ENCODE assay signal across 23 cellular contexts in genomic region chr17:76487451-76488192, GRCh38. TPM values are rescaled to one million over a fixed set of nuclear protein-coding genes. Genes with fewer than 3 reads are reported as not detected.
DNase-seq lines count a peak whose midpoint lies in the region; ATAC-seq, FAIRE-seq and TF ChIP-seq lines count a peak whose summit lies in the region.
"Had no signal": no experiment of that assay in that cellular context is flagged by ENCODE, and none has a peak within 500 bp of the region (broad histone marks: within the 10 kb centered on the region; RNA-seq: fewer than 3 reads in every experiment).

No MANE protein-coding gene starts in this region.

- no peak for TF ChIP-seq EP300 in A549 (IDR thresholded peaks at IDR 0.05)

- H2AK5ac ChIP-seq in mesenchymal stem cell (ENCODE audit: low read length, severe bottlenecking): no peak overlapping the region

- CTCF ChIA-PET in A549 (lab: Yijun Ruan, JAX) (interaction anchor here (0.8 to 64.5 kb wide), 8 partner anchors 10 to 136 kb away, joined by 3 to 1994 read pairs (median 4); partner anchors contain the start of genes AANAT and UBE2O), GM10248 (lab: Yijun Ruan, JAX) (interaction anchor here (1.1 to 22.6 kb wide), 4 partner anchors 10 to 90 kb away, joined by 3 to 496 read pairs (median 4); partner anchors contain the start of genes AANAT and UBE2O)
- CTCF ChIA-PET in activated naive CD4-positive, alpha-beta T cell treated with anti-CD3 and anti-CD28 coated beads for 36 hours (lab: Charles Lee): no interaction called here

- H3K79me1 ChIP-seq in mesenchymal stem cell (replicated peaks; ENCODE audit: low read length, poor library complexity, severe bottlenecking): peaks cover 31% of the 10 kb centered on the region

- peaks cover 15% of the 10 kb centered on the region for H3K4me1 Mint-ChIP-seq in T-helper 17 cell
- H3K4me1 Mint-ChIP-seq in activated naive CD4-positive, alpha-beta T cell treated with anti-CD3 and anti-CD28 coated beads for 36 hours (ENCODE audit: low read depth): peaks cover 11% of the 10 kb centered on the region

- H3K9ac ChIP-seq in BLaER1 treated with 17β-estradiol and CSF1 and Interleukin-3, amounts not matched to agents 10 nM and 100 nM: peak overlapping the region in 1 of 11 experiments; percentile 57; a peak in 1 of 22 replicates
- no peak overlapping the region for H3K9ac ChIP-seq in mesenchymal stem cell (ENCODE audit: low read length)
- H3K9ac ChIP-seq: BLaER1 had no signal

- H2BK120ac ChIP-seq in mesenchymal stem cell (ENCODE audit: low read depth, low read length): no peak overlapping the region

- intact Hi-C loops in activated naive CD4-positive, alpha-beta T cell treated with anti-CD3 and anti-CD28 coated beads for 36 hours (cut with micrococcal nuclease): no loop called here

- H2BK12ac ChIP-seq in mesenchymal stem cell (ENCODE audit: low read length in 2 of 2): peak overlapping the region in 1 of 2 experiments; percentile 19

- no peak overlapping the region for H3K4me3 Mint-ChIP-seq in T-helper 17 cell
- H3K4me3 Mint-ChIP-seq in activated naive CD4-positive, alpha-beta T cell treated with anti-CD3 and anti-CD28 coated beads for 36 hours: no peak overlapping the region
- H3K4me3 Mint-ChIP-seq: CD8-positive, alpha-beta T cell had no signal

- H2BK15ac ChIP-seq in mesenchymal stem cell (ENCODE audit: low read depth, poor library complexity, severe bottlenecking): no peak overlapping the region

- H3K36me3 ChIP-seq in BLaER1 treated with 17β-estradiol and CSF1 and Interleukin-3, amounts not matched to agents 10 nM and 100 nM: peaks cover 0 to 43% (median 23%) of the 10 kb centered on the region in 11 experiments; a peak in 19 of 22 replicates
- peaks cover 0 to 32% of the 10 kb centered on the region in 2 experiments for H3K36me3 ChIP-seq in mesenchymal stem cell (ENCODE audit: control insufficient read depth in 1 of 2, insufficient read depth in 2 of 2, low read depth in 1 of 2, low read length in 2 of 2)
- H3K36me3 ChIP-seq: Peyer's patch, SJCRH30 had no signal

- no peak for TF ChIP-seq RAD21 in A549 (conservative IDR thresholded peaks at IDR 0.05 in 1 of 2, IDR thresholded peaks at IDR 0.05 in 1 of 2)

- H3K4ac ChIP-seq in mesenchymal stem cell (ENCODE audit: low read depth in 1 of 2, low read length in 2 of 2): no peak overlapping the region

- DNase-seq in A549 (ENCODE audit: low read depth in 1 of 2, low spot score in 1 of 2): no peak
- no peak for DNase-seq in T-helper 17 cell
- DNase-seq in mesenchymal stem cell: no peak
- DNase-seq in stimulated activated CD8-positive, alpha-beta memory T cell treated with anti-CD3 and anti-CD28 coated beads, Interleukin-4, amount 100 ng/mL, for 48 hours: no peak
- no peak for DNase-seq in GM10248 (ENCODE audit: extremely low spot score)
- no peak for DNase-seq in activated naive CD4-positive, alpha-beta T cell treated with anti-CD3 and anti-CD28 coated beads for 36 hours
- DNase-seq in T-helper 1 cell: no peak
- DNase-seq: CD8-positive, alpha-beta T cell; KBM-7; NCI-H1092 treated with DMSO at 0.1 percent for 48 hours; NCI-H146; NCI-H2029; NCI-H226; NCI-H510A treated with DMSO at 0.1 percent for 48 hours; NCI-H748 treated with DMSO at 0.1 percent for 48 hours; NK-92 treated with Interleukin-12 subunit alpha and Interleukin-12 subunit beta, amount 100 ng/mL, for 24 hours; Peyer's patch; SJCRH30 had no signal

- no peak overlapping the region for H3K27ac ChIP-seq in A549
- peak overlapping the region in 8 of 11 experiments; percentile 3 to 98 (median 24); a peak in 11 of 22 replicates for H3K27ac ChIP-seq in BLaER1 treated with 17β-estradiol and CSF1 and Interleukin-3, amounts not matched to agents 10 nM and 100 nM
- no peak overlapping the region for H3K27ac ChIP-seq in mesenchymal stem cell (ENCODE audit: low read length, poor library complexity, severe bottlenecking)
- H3K27ac ChIP-seq: BLaER1, SJCRH30 had no signal

- no peak for FAIRE-seq in A549 (lab: Jason Lieb, UNC)
- FAIRE-seq: GM18507, H1 had no signal

- H3K27me3 ChIP-seq in BLaER1 treated with 17β-estradiol and CSF1 and Interleukin-3, amounts not matched to agents 10 nM and 100 nM: no peaks in the 10 kb centered on the region
- H3K27me3 ChIP-seq in mesenchymal stem cell (ENCODE audit: control insufficient read depth in 1 of 2, insufficient read depth in 1 of 2, low read length in 2 of 2): no peaks in the 10 kb centered on the region
- H3K27me3 ChIP-seq: BLaER1, Peyer's patch, SJCRH30 had no signal

- no peak for ATAC-seq in A549
- ATAC-seq in T-helper 17 cell: no peak
- ATAC-seq: CD8-positive, alpha-beta T cell had no signal

- peaks cover 0 to 3% (median 0%) of the 10 kb centered on the region in 11 experiments; a peak in 1 of 22 replicates for H4K20me1 ChIP-seq in BLaER1 treated with 17β-estradiol and CSF1 and Interleukin-3, amounts not matched to agents 10 nM and 100 nM

- H3K9me3 Mint-ChIP-seq in activated naive CD4-positive, alpha-beta T cell treated with anti-CD3 and anti-CD28 coated beads for 36 hours: no peaks in the 10 kb centered on the region
- H3K9me3 Mint-ChIP-seq: CD8-positive, alpha-beta T cell had no signal

- no peak overlapping the region for H4K8ac ChIP-seq in mesenchymal stem cell (ENCODE audit: low read length)

- H3K27me3 Mint-ChIP-seq in T-helper 17 cell: no peaks in the 10 kb centered on the region
- no peaks in the 10 kb centered on the region for H3K27me3 Mint-ChIP-seq in activated naive CD4-positive, alpha-beta T cell treated with anti-CD3 and anti-CD28 coated beads for 36 hours (ENCODE audit: low read depth)

- POLR2A ChIA-PET in A549 (lab: Yijun Ruan, JAX) (interaction anchor here (1.9 kb wide), 1 partner anchor 11 kb away, joined by 6 read pairs; no protein-coding TSS in a partner anchor), GM10248 (lab: Yijun Ruan, JAX) (interaction anchor here (0.6 kb wide), 1 partner anchor 708 kb away, joined by 9 read pairs; no protein-coding TSS in a partner anchor)

- no peak overlapping the region for H2AFZ ChIP-seq in mesenchymal stem cell (ENCODE audit: low read depth, low read length)

- H3K4me3 ChIP-seq in A549: no peak overlapping the region
- H3K4me3 ChIP-seq in BLaER1 treated with 17β-estradiol and CSF1 and Interleukin-3, amounts not matched to agents 10 nM and 100 nM: no peak overlapping the region
- no peak overlapping the region for H3K4me3 ChIP-seq in mesenchymal stem cell (ENCODE audit: insufficient read depth in 1 of 2, low read depth in 1 of 2, low read length in 2 of 2)
- H3K4me3 ChIP-seq: BLaER1, Peyer's patch, SJCRH30 had no signal

- no peak for TF ChIP-seq POLR2A in A549 (IDR thresholded peaks at IDR 0.05; ENCODE audit: low read length)

- H3K9me3 ChIP-seq in A549 (no peaks in the 10 kb centered on the region), T-helper 17 cell (ENCODE audit: control insufficient read depth, low read length, poor library complexity, severe bottlenecking) (no peaks in the 10 kb centered on the region), mesenchymal stem cell (ENCODE audit: control insufficient read depth, low read length) (no peaks in the 10 kb centered on the region)
- no peaks in the 10 kb centered on the region for H3K9me3 ChIP-seq in BLaER1 treated with 17β-estradiol and CSF1 and Interleukin-3, amounts not matched to agents 10 nM and 100 nM (replicated peaks in 1 of 11)
- H3K9me3 ChIP-seq: BLaER1, Peyer's patch, SJCRH30 had no signal

- H3K23ac ChIP-seq in mesenchymal stem cell (ENCODE audit: low read length in 2 of 2): no peak overlapping the region

- H3K18ac ChIP-seq in mesenchymal stem cell (ENCODE audit: low read depth in 1 of 2, low read length in 2 of 2): no peak overlapping the region

- TF ChIP-seq CTCF in A549 (IDR thresholded peaks at IDR 0.05) (no peak), GM10248 (IDR thresholded peaks at IDR 0.05; ENCODE audit: control extremely low read depth, extremely low read depth, low read depth, missing control alignments) (no peak)

- 94% methylated on average over 22 of the region's 22 CpGs for WGBS in A549 (ENCODE audit: missing lambda C conversion rate)
- 97% methylated on average over 21 of the region's 22 CpGs for WGBS in mesenchymal stem cell

- H3K4me1 ChIP-seq in A549 (peaks cover 41% of the 10 kb centered on the region), mesenchymal stem cell (ENCODE audit: control insufficient read depth, insufficient read depth, low read depth, low read length) (peaks cover 38% of the 10 kb centered on the region)
- H3K4me1 ChIP-seq in BLaER1 treated with 17β-estradiol and CSF1 and Interleukin-3, amounts not matched to agents 10 nM and 100 nM: peaks cover 75 to 99% (median 85%) of the 10 kb centered on the region in 10 experiments

- H4K91ac ChIP-seq in mesenchymal stem cell (ENCODE audit: low read length): peak overlapping the region; percentile 10

- H3K4me2 ChIP-seq in A549 (no peak overlapping the region), mesenchymal stem cell (ENCODE audit: low read length, poor library complexity, severe bottlenecking) (no peak overlapping the region)
- H3K4me2 ChIP-seq in BLaER1 treated with 17β-estradiol and CSF1 and Interleukin-3, amounts not matched to agents 10 nM and 100 nM: peak overlapping the region in 3 of 11 experiments; percentile 8 to 46 (median 25); a peak in 4 of 22 replicates
- H3K4me2 ChIP-seq: BLaER1 had no signal

- no peak overlapping the region for H3K14ac ChIP-seq in mesenchymal stem cell (ENCODE audit: low read length in 2 of 2)

- no peaks in the 10 kb centered on the region for H3K36me3 Mint-ChIP-seq in T-helper 17 cell (ENCODE audit: low read depth)
- peaks cover 3% of the 10 kb centered on the region for H3K36me3 Mint-ChIP-seq in activated naive CD4-positive, alpha-beta T cell treated with anti-CD3 and anti-CD28 coated beads for 36 hours (ENCODE audit: low read depth)

- H2BK5ac ChIP-seq in mesenchymal stem cell (ENCODE audit: low read depth, low read length, poor library complexity, severe bottlenecking): no peak overlapping the region

- peak overlapping the region; percentile 49 for H3K27ac Mint-ChIP-seq in T-helper 17 cell
- H3K27ac Mint-ChIP-seq in activated naive CD4-positive, alpha-beta T cell treated with anti-CD3 and anti-CD28 coated beads for 36 hours: no peak overlapping the region
- H3K27ac Mint-ChIP-seq: CD8-positive, alpha-beta T cell had no signal

RNA-seq across cellular contexts. Expression of gene RHBDF2, which starts 13.6 kb away (rescaled TPM):
- polyA plus RNA-seq in A549 (2011; rRNA removed) (14.0 and 19.9 TPM in 2 replicates), A549 (2017; fragmentation: RNase III; extraction: RNeasy Plus Mini Kit Qiagen cat#74134 plus additional on column Dnase treatment) (42.9 to 50.2 TPM (median 46.0 TPM) in 3 replicates)
- 37.0 and 54.6 TPM in 2 replicates for polyA plus RNA-seq in A549 (2012; cell fraction: cytosol; rRNA removed)
- 149 and 184 TPM in 2 replicates for polyA plus RNA-seq in A549 (2012; cell fraction: nucleus; rRNA removed)
- polyA minus RNA-seq in A549 (2011; rRNA and poly(A)+ RNA removed): 17.4 and 22.8 TPM in 2 replicates
- total RNA-seq in T-helper 17 cell: 10 to 100 TPM; 38.3 to 48.7 TPM
- 19.9 TPM for polyA plus RNA-seq in mesenchymal stem cell (2013, experiment 1 of 2)
- 18.4 TPM for polyA plus RNA-seq in mesenchymal stem cell (2013, experiment 2 of 2)
- total RNA-seq in activated naive CD4-positive, alpha-beta T cell treated with anti-CD3 and anti-CD28 coated beads for 36 hours: 10 to 100 TPM; 13.3 to 13.4 TPM

RNA-seq across cellular contexts. Expression of gene AANAT, which starts 20.2 kb away (rescaled TPM):
- polyA plus RNA-seq in A549 (2011; rRNA removed) (0.08 TPM in 1 of 2 replicates, not detected in the other), A549 (2017; fragmentation: RNase III; extraction: RNeasy Plus Mini Kit Qiagen cat#74134 plus additional on column Dnase treatment) (0.13 TPM in 1 of 3 replicates, not detected in the others)
- polyA plus RNA-seq in A549 (2012; cell fraction: cytosol; rRNA removed): 0.21 and 0.26 TPM in 2 replicates
- polyA plus RNA-seq in A549 (2012; cell fraction: nucleus; rRNA removed): 0.78 and 0.96 TPM in 2 replicates
- not detected in 2 replicates for polyA minus RNA-seq in A549 (2011; rRNA and poly(A)+ RNA removed)
- not detected for total RNA-seq in T-helper 17 cell
- 0.03 TPM for polyA plus RNA-seq in mesenchymal stem cell (2013, experiment 1 of 2)
- 0.01 TPM for polyA plus RNA-seq in mesenchymal stem cell (2013, experiment 2 of 2)
- not detected for total RNA-seq in activated naive CD4-positive, alpha-beta T cell treated with anti-CD3 and anti-CD28 coated beads for 36 hours
- total RNA-seq: CD8-positive, alpha-beta T cell; G401; H1; Peyer's patch had no signal

RNA-seq across cellular contexts. Expression of gene UBE2O, which starts 34.7 kb away (rescaled TPM):
- polyA plus RNA-seq in A549 (2011; rRNA removed): 22.0 and 28.8 TPM in 2 replicates
- 21.4 and 22.1 TPM in 2 replicates for polyA plus RNA-seq in A549 (2012; cell fraction: cytosol; rRNA removed)
- polyA plus RNA-seq in A549 (2012; cell fraction: nucleus; rRNA removed): 69.1 and 79.4 TPM in 2 replicates
- 24.5 to 25.9 TPM (median 25.7 TPM) in 3 replicates for polyA plus RNA-seq in A549 (2017; fragmentation: RNase III; extraction: RNeasy Plus Mini Kit Qiagen cat#74134 plus additional on column Dnase treatment)
- polyA minus RNA-seq in A549 (2011; rRNA and poly(A)+ RNA removed): 68.8 and 81.3 TPM in 2 replicates
- 10 to 100 TPM; 29.1 to 38.9 TPM for total RNA-seq in T-helper 17 cell
- 7.8 TPM for polyA plus RNA-seq in mesenchymal stem cell (2013, experiment 1 of 2)
- polyA plus RNA-seq in mesenchymal stem cell (2013, experiment 2 of 2): 6.8 TPM
- 10 to 100 TPM; 18.8 TPM for total RNA-seq in activated naive CD4-positive, alpha-beta T cell treated with anti-CD3 and anti-CD28 coated beads for 36 hours

RNA-seq across cellular contexts. Expression of gene CYGB, which starts 49.9 kb away (rescaled TPM):
- polyA plus RNA-seq in A549 (2011; rRNA removed) (1.1 and 1.2 TPM in 2 replicates), A549 (2017; fragmentation: RNase III; extraction: RNeasy Plus Mini Kit Qiagen cat#74134 plus additional on column Dnase treatment) (1.1 to 2.0 TPM (median 1.3 TPM) in 3 replicates)
- 0.56 and 1.0 TPM in 2 replicates for polyA plus RNA-seq in A549 (2012; cell fraction: cytosol; rRNA removed)
- polyA plus RNA-seq in A549 (2012; cell fraction: nucleus; rRNA removed): 0.54 and 0.76 TPM in 2 replicates
- 1.4 and 2.2 TPM in 2 replicates for polyA minus RNA-seq in A549 (2011; rRNA and poly(A)+ RNA removed)
- total RNA-seq in T-helper 17 cell: not detected
- polyA plus RNA-seq in mesenchymal stem cell (2013, experiment 1 of 2): 313 TPM
- polyA plus RNA-seq in mesenchymal stem cell (2013, experiment 2 of 2): 315 TPM
- not detected for total RNA-seq in activated naive CD4-positive, alpha-beta T cell treated with anti-CD3 and anti-CD28 coated beads for 36 hours
- total RNA-seq: SJCRH30 had no signal

RNA-seq across cellular contexts. Expression of gene PRCD, which starts 52.2 kb away (rescaled TPM):
- 0.26 TPM in 1 of 2 replicates, not detected in the other for polyA plus RNA-seq in A549 (2011; rRNA removed)
- polyA plus RNA-seq in A549 (2012; cell fraction: cytosol; rRNA removed): not detected in 2 replicates
- 0.06 and 0.07 TPM in 2 replicates for polyA plus RNA-seq in A549 (2012; cell fraction: nucleus; rRNA removed)
- not detected in 3 replicates for polyA plus RNA-seq in A549 (2017; fragmentation: RNase III; extraction: RNeasy Plus Mini Kit Qiagen cat#74134 plus additional on column Dnase treatment)
- not detected in 2 replicates for polyA minus RNA-seq in A549 (2011; rRNA and poly(A)+ RNA removed)
- total RNA-seq in T-helper 17 cell: 1 to 10 TPM in 1 of 2 donors, not detected in 1; 1.1 TPM
- polyA plus RNA-seq in mesenchymal stem cell (2013, experiment 1 of 2): 13.5 TPM
- polyA plus RNA-seq in mesenchymal stem cell (2013, experiment 2 of 2): 14.0 TPM
- not detected for total RNA-seq in activated naive CD4-positive, alpha-beta T cell treated with anti-CD3 and anti-CD28 coated beads for 36 hours
- total RNA-seq: CD8-positive, alpha-beta T cell had no signal

Comparison
In these comparisons a context has a peak if more than half of its experiments do, and no peak if none do; other contexts are left out.
1. H3K27ac ChIP-seq: peak in BLaER1 treated with 17β-estradiol and CSF1 and Interleukin-3, amounts not matched to agents 10 nM and 100 nM (8 of 11); none in A549 (0 of 2) and mesenchymal stem cell (single experiment).